Comparison of ENCODE assay signal across 14 cellular contexts in the genomic region with DNA sequence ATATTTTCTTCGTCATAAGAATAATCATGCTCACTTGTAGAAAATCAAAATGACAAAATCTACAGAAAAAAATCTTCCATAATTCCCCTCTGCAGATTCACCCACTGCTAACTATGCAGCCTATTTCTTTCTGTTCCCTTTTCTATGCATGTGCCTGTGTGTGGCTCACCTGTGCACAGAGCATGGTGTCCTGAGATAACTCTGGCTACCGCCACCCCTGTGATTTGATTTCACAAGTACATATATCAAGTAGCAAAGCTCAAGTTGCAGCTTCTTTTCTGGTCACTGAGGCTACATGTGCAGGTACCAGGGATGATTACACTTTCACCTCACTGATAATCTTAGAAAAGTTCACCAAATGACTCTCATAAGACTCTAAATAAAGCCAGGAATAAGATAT. TPM values are rescaled to one million over a fixed set of nuclear protein-coding genes. Genes with fewer than 3 reads are reported as not detected.
"Had no signal": no experiment of that assay in that cellular context is flagged by ENCODE, and none has a peak within 500 bp of the region (broad histone marks: within the 10 kb centered on the region; RNA-seq: fewer than 3 reads in every experiment).

No MANE protein-coding gene starts in this region.

- DNase-seq: activated CD4-positive, CD25-positive, alpha-beta regulatory T cell treated with anti-CD3 and anti-CD28 coated beads, Interleukin-2, amount 50 U/mL, for 72 hours; activated CD8-positive, alpha-beta memory T cell treated with anti-CD3 and anti-CD28 coated beads, Interleukin-2, amount 10 ng/mL, durations not matched to agents 7 days and 5 days; activated gamma-delta T cell treated with Interleukin-2 at 50 U/mL for 16 hours; activated T-cell treated with anti-CD3 and anti-CD28 coated beads, Interleukin-2, amount 50 U/mL, for 4 hours; foreskin keratinocyte; heart left ventricle; islet precursor cell; left lung; mesenchymal stem cell; stimulated activated CD4-positive, alpha-beta T cell treated with anti-CD3 and anti-CD28 coated beads, Interleukin-2, amount 100 ng/mL, for 48 hours; upper lobe of right lung had no signal

- H3K27ac Mint-ChIP-seq: activated CD8-positive, alpha-beta memory T cell treated with anti-CD3 and anti-CD28 coated beads, Interleukin-2, amount 10 ng/mL, durations not matched to agents 7 days and 5 days had no signal

- H3K9me3 Mint-ChIP-seq: activated T-cell treated with anti-CD3 and anti-CD28 coated beads, Interleukin-2, amount 50 U/mL, for 4 hours; neural crest cell; stimulated activated naive CD8-positive, alpha-beta T cell treated with anti-CD3 and anti-CD28 coated beads, Interleukin-15, Interleukin-2, amounts not matched to agents 100 ng/mL and 50 ng/mL, for 24 hours had no signal

- H3K4me3 ChIP-seq: ascending aorta, heart left ventricle, left lung, upper lobe of right lung had no signal

- H3K27me3 Mint-ChIP-seq: activated CD8-positive, alpha-beta memory T cell treated with anti-CD3 and anti-CD28 coated beads, Interleukin-2, amount 10 ng/mL, durations not matched to agents 7 days and 5 days; stimulated activated naive CD8-positive, alpha-beta T cell treated with anti-CD3 and anti-CD28 coated beads, Interleukin-15, Interleukin-2, amounts not matched to agents 100 ng/mL and 50 ng/mL, for 24 hours had no signal

- H3K27me3 ChIP-seq: ascending aorta, foreskin keratinocyte, heart left ventricle, left lung, upper lobe of right lung had no signal

- H3K4me1 ChIP-seq: ascending aorta, heart left ventricle, left lung, upper lobe of right lung had no signal

- H3K9me3 ChIP-seq: ascending aorta, heart left ventricle, left lung, upper lobe of right lung had no signal

- H3K4me3 Mint-ChIP-seq: activated CD8-positive, alpha-beta memory T cell treated with anti-CD3 and anti-CD28 coated beads, Interleukin-2, amount 10 ng/mL, durations not matched to agents 7 days and 5 days; activated T-cell treated with anti-CD3 and anti-CD28 coated beads, Interleukin-2, amount 50 U/mL, for 4 hours; neural crest cell; stimulated activated naive CD8-positive, alpha-beta T cell treated with anti-CD3 and anti-CD28 coated beads, Interleukin-15, Interleukin-2, amounts not matched to agents 100 ng/mL and 50 ng/mL, for 24 hours had no signal

- ATAC-seq: activated CD8-positive, alpha-beta memory T cell treated with anti-CD3 and anti-CD28 coated beads, Interleukin-2, amount 10 ng/mL, durations not matched to agents 7 days and 5 days; activated T-cell treated with anti-CD3 and anti-CD28 coated beads, Interleukin-2, amount 50 U/mL, for 4 hours; foreskin keratinocyte; heart left ventricle; left lung; upper lobe of right lung had no signal

- H3K27ac ChIP-seq: ascending aorta, foreskin keratinocyte, heart left ventricle, left lung, upper lobe of right lung had no signal

RNA-seq across cellular contexts. Expression of gene C9orf153, which starts 41.2 kb away (rescaled TPM):
- total RNA-seq: ascending aorta had no signal
